ENCODE assay signal across 8 cellular contexts in genomic region chr10:114821293-114821914, GRCh38. TPM values are rescaled to one million over a fixed set of nuclear protein-coding genes. Genes with fewer than 3 reads are reported as not detected.
A peak's percentile ranks its signal among the peaks of the same experiment; 100 is the strongest.
DNase-seq lines count a peak whose midpoint lies in the region; ATAC-seq and TF ChIP-seq lines count a peak whose summit lies in the region.

TSS of gene FHIP2A (plus strand) at chr10:114821780. CDS start at chr10:114822079, 299 bp downstream.

- H3K4me1 ChIP-seq in heart left ventricle (peaks cover 11 to 44% (median 33%) of the 10 kb centered on the region in 12 donors), upper lobe of right lung (peaks cover 28% of the 10 kb centered on the region)

- H3K9me3 Mint-ChIP-seq in activated naive CD8-positive, alpha-beta T cell treated with anti-CD3 and anti-CD28 coated beads, Interleukin-2, amount 50 U/mL, for 24 hours = no peaks in the 10 kb centered on the region

- H3K27me3 ChIP-seq in GM06990 (replicated peaks; ENCODE audit: control insufficient read depth, insufficient read depth, low read length) = no peaks in the 10 kb centered on the region
- H3K27me3 ChIP-seq in heart left ventricle = no peaks in the 10 kb centered on the region
- no peaks in the 10 kb centered on the region for H3K27me3 ChIP-seq in upper lobe of right lung

- ATAC-seq in GM21825 (IDR thresholded peaks at IDR 0.05; ENCODE audit: unreplicated experiment) (peak; percentile 80), heart left ventricle (peak; percentile 51 to 95 (median 82)), upper lobe of right lung (peak; percentile 98)
- ATAC-seq in activated naive CD8-positive, alpha-beta T cell treated with anti-CD3 and anti-CD28 coated beads, Interleukin-2, amount 50 U/mL, for 24 hours = peak; percentile 93

- H3K4me1 Mint-ChIP-seq in activated naive CD8-positive, alpha-beta T cell treated with anti-CD3 and anti-CD28 coated beads, Interleukin-2, amount 50 U/mL, for 24 hours = peaks cover 38% of the 10 kb centered on the region

- H3K4me3 Mint-ChIP-seq in activated naive CD8-positive, alpha-beta T cell treated with anti-CD3 and anti-CD28 coated beads, Interleukin-2, amount 50 U/mL, for 24 hours = peak within 1 kb of the TSS; percentile 89

- WGBS in heart left ventricle, 4 donors = 2 to 5% (median 3%) methylated on average over 28 to 59 of the region's 59 CpGs

- H3K27ac ChIP-seq in KOPT-K1 (ENCODE audit: low read depth, low read length, poor library complexity, severe bottlenecking) (peak within 1 kb of the TSS; percentile 95), heart left ventricle (peak within 1 kb of the TSS; percentile 80 to 99 (median 97)), upper lobe of right lung (peak within 1 kb of the TSS; percentile 98)

- intact Hi-C loops in heart left ventricle (cut with DNase I) (loop anchor here in 4 of 10 donors (5.0 to 10.0 kb wide), 3 partner anchors 347 to 517 kb away; no protein-coding TSS in a partner anchor), posterior vena cava (cut with DNase I) (no loop called here), upper lobe of right lung (cut with DNase I) (no loop called here)

- peak in 1 of 2 donors; percentile 53 for TF ChIP-seq POLR2A in heart left ventricle (IDR thresholded peaks at IDR 0.05)

- H3K36me3 ChIP-seq in GM06990 (ENCODE audit: control insufficient read depth, insufficient read depth, low read length) (no peaks in the 10 kb centered on the region), KOPT-K1 (ENCODE audit: insufficient read depth, low read length) (peaks cover 9% of the 10 kb centered on the region; the same call in 1 of the 2 replicates), heart left ventricle (no peaks in the 10 kb centered on the region), upper lobe of right lung (no peaks in the 10 kb centered on the region)

- H3K9me3 ChIP-seq in KOPT-K1 (ENCODE audit: insufficient read depth, low read length, poor library complexity, severe bottlenecking) (no peaks in the 10 kb centered on the region), heart left ventricle (no peaks in the 10 kb centered on the region), upper lobe of right lung (no peaks in the 10 kb centered on the region)

- peak; percentile 12 for TF ChIP-seq CTCF in GM06990 (IDR thresholded peaks at IDR 0.05; ENCODE audit: insufficient read depth, low read length, poor library complexity, severe bottlenecking)
- TF ChIP-seq CTCF in heart left ventricle (IDR thresholded peaks at IDR 0.05) = peak in 11 of 12 donors; percentile 40 to 85 (median 63)
- peak; percentile 56 for TF ChIP-seq CTCF in upper lobe of right lung (IDR thresholded peaks at IDR 0.05)

- DNase-seq in GM06990 (ENCODE audit: extremely low read depth, insufficient read length) (peak; percentile 88), T follicular helper cell (ENCODE audit: low read depth) (peak; percentile 76), heart left ventricle (peak; percentile 78 to 91 (median 84)), posterior vena cava (ENCODE audit: low spot score) (peak; percentile 91), upper lobe of right lung (peak; percentile 92)
- peak; percentile 88 for DNase-seq in activated naive CD8-positive, alpha-beta T cell treated with anti-CD3 and anti-CD28 coated beads, Interleukin-2, amount 50 U/mL, for 24 hours

- H3K27ac Mint-ChIP-seq in activated naive CD8-positive, alpha-beta T cell treated with anti-CD3 and anti-CD28 coated beads, Interleukin-2, amount 50 U/mL, for 24 hours = peak within 1 kb of the TSS; percentile 86

- H3K4me3 ChIP-seq in GM06990 (replicated peaks; ENCODE audit: low read depth, low read length) (peak within 1 kb of the TSS; percentile 88), heart left ventricle (peak within 1 kb of the TSS; percentile 54 to 95 (median 88)), upper lobe of right lung (peak within 1 kb of the TSS; percentile 79)

- H3K27me3 Mint-ChIP-seq in activated naive CD8-positive, alpha-beta T cell treated with anti-CD3 and anti-CD28 coated beads, Interleukin-2, amount 50 U/mL, for 24 hours = peaks cover 2% of the 10 kb centered on the region

- peaks cover 3% of the 10 kb centered on the region for H3K36me3 Mint-ChIP-seq in activated naive CD8-positive, alpha-beta T cell treated with anti-CD3 and anti-CD28 coated beads, Interleukin-2, amount 50 U/mL, for 24 hours (ENCODE audit: low read depth)

RNA-seq across cellular contexts. Expression of gene FHIP2A, which starts in this region (rescaled TPM):
- total RNA-seq in heart left ventricle (10 to 100 TPM; 18.1 to 34.9 (median 28.7) TPM), posterior vena cava (10 to 100 TPM; 34.1 to 38.1 TPM), upper lobe of right lung (30.2 TPM)
- polyA plus RNA-seq in heart left ventricle = 1 to 10 TPM; 4.8 to 9.0 TPM

Comparison
In these comparisons a context has a peak if more than half of its experiments do, and no peak if none do; other contexts are left out.
1. Peak in every context shown above with its lines: DNase-seq, ATAC-seq, H3K4me3 ChIP-seq and H3K27ac ChIP-seq.
2. CTCF ChIP-seq: peak in every context shown above with its lines; median percentile 63 in heart left ventricle; 56 in upper lobe of right lung; 12 in GM06990.